ENCODE assay signal across 18 cellular contexts in genomic region chr10:10976652-10977051, GRCh38. TPM values are rescaled to one million over a fixed set of nuclear protein-coding genes. Genes with fewer than 3 reads are reported as not detected.
DNase-seq lines count a peak whose midpoint lies in the region; ATAC-seq and TF ChIP-seq lines count a peak whose summit lies in the region.
"Had no signal": no experiment of that assay in that cellular context is flagged by ENCODE, and none has a peak within 500 bp of the region (broad histone marks: within the 10 kb centered on the region; RNA-seq: fewer than 3 reads in every experiment).

No MANE protein-coding gene starts in this region.

- H3K4me3 ChIP-seq in adipocyte (ENCODE audit: low read length) (no peak overlapping the region), esophagus muscularis mucosa (no peak overlapping the region), Peyer's patch (no peak overlapping the region)
- H3K4me3 ChIP-seq: GM23248 had no signal

- peaks cover 31% of the 10 kb centered on the region for H3K27me3 Mint-ChIP-seq in activated T-helper 17 cell treated with anti-CD3 and anti-CD28 coated beads, Interleukin-2, amount 50 U/mL, for 72 hours

- TF ChIP-seq EP300 in esophagus muscularis mucosa (IDR thresholded peaks at IDR 0.05): no peak

- DNase-seq in adipocyte (ENCODE audit: low read depth) (no peak), esophagus muscularis mucosa (ENCODE audit: extremely low spot score) (no peak), NCI-H1417 treated with DMSO at 0.1 percent for 48 hours (lab: John Stamatoyannopoulos, UW) (no peak), D341Med (ENCODE audit: low spot score) (no peak), SIG-M5 treated with dmso at 0.1 percent for 504 hours (lab: John Stamatoyannopoulos, UW; ENCODE audit: unreplicated experiment) (no peak), Peyer's patch (no peak)
- DNase-seq in stimulated activated effector memory CD8-positive, alpha-beta T cell treated with anti-CD3 and anti-CD28 coated beads, Interleukin-12 subunit alpha, Interleukin-12 subunit beta, amount 100 ng/mL, for 72 hours (ENCODE audit: low spot score in 2 of 2): no peak
- DNase-seq: ACHN; BE2C; C1 segment of cervical spinal cord; CD4-positive, CD25-positive, alpha-beta regulatory T cell; CD8-positive, alpha-beta memory T cell; COR-L47; HCEC 1CT; IMR-90 had no signal

- H3K36me3 Mint-ChIP-seq in activated T-helper 17 cell treated with anti-CD3 and anti-CD28 coated beads, Interleukin-2, amount 50 U/mL, for 72 hours (ENCODE audit: low read depth): no peaks in the 10 kb centered on the region
- H3K36me3 Mint-ChIP-seq in stimulated activated effector memory CD8-positive, alpha-beta T cell treated with anti-CD3 and anti-CD28 coated beads, Interleukin-12 subunit alpha, Interleukin-12 subunit beta, amount 100 ng/mL, for 72 hours: no peaks in the 10 kb centered on the region
- H3K36me3 Mint-ChIP-seq: CD4-positive, CD25-positive, alpha-beta regulatory T cell; CD8-positive, alpha-beta memory T cell had no signal

- WGBS in esophagus muscularis mucosa: 79% methylated on average over 4 of the region's 4 CpGs

- no peaks in the 10 kb centered on the region for H3K9me3 ChIP-seq in adipocyte (ENCODE audit: control insufficient read depth, low read length)
- H3K9me3 ChIP-seq in esophagus muscularis mucosa: no peaks in the 10 kb centered on the region
- no peaks in the 10 kb centered on the region for H3K9me3 ChIP-seq in Peyer's patch
- H3K9me3 ChIP-seq: BE2C had no signal

- no peak overlapping the region for H3K27ac Mint-ChIP-seq in activated T-helper 17 cell treated with anti-CD3 and anti-CD28 coated beads, Interleukin-2, amount 50 U/mL, for 72 hours
- H3K27ac Mint-ChIP-seq in stimulated activated effector memory CD8-positive, alpha-beta T cell treated with anti-CD3 and anti-CD28 coated beads, Interleukin-12 subunit alpha, Interleukin-12 subunit beta, amount 100 ng/mL, for 72 hours: no peak overlapping the region
- H3K27ac Mint-ChIP-seq: CD4-positive, CD25-positive, alpha-beta regulatory T cell had no signal

- ATAC-seq in activated T-helper 17 cell treated with anti-CD3 and anti-CD28 coated beads, Interleukin-2, amount 50 U/mL, for 72 hours (replicated peaks): peak; percentile 36
- peak; percentile 39 for ATAC-seq in stimulated activated effector memory CD8-positive, alpha-beta T cell treated with anti-CD3 and anti-CD28 coated beads, Interleukin-12 subunit alpha, Interleukin-12 subunit beta, amount 100 ng/mL, for 72 hours

- H3K9ac ChIP-seq in adipocyte (ENCODE audit: low read length): peak overlapping the region; percentile 55

- H3K27ac ChIP-seq in esophagus muscularis mucosa (replicated peaks in 1 of 4) (peak overlapping the region; percentile 15 to 61 (median 38)), Peyer's patch (peak overlapping the region in 1 of 4 donors; percentile 40)
- H3K27ac ChIP-seq: HL-60 had no signal

- H3K4me1 ChIP-seq in adipocyte (ENCODE audit: control insufficient read depth, insufficient read depth, low read length) (peaks cover 46% of the 10 kb centered on the region), esophagus muscularis mucosa (peaks cover 6 to 36% (median 27%) of the 10 kb centered on the region in 4 donors), Peyer's patch (no peaks in the 10 kb centered on the region)
- H3K4me1 ChIP-seq: BE2C had no signal

- peaks cover 3% of the 10 kb centered on the region for H3K4me1 Mint-ChIP-seq in activated T-helper 17 cell treated with anti-CD3 and anti-CD28 coated beads, Interleukin-2, amount 50 U/mL, for 72 hours
- peaks cover 25% of the 10 kb centered on the region for H3K4me1 Mint-ChIP-seq in stimulated activated effector memory CD8-positive, alpha-beta T cell treated with anti-CD3 and anti-CD28 coated beads, Interleukin-12 subunit alpha, Interleukin-12 subunit beta, amount 100 ng/mL, for 72 hours
- H3K4me1 Mint-ChIP-seq: CD4-positive, CD25-positive, alpha-beta regulatory T cell; CD8-positive, alpha-beta memory T cell had no signal

- no peak overlapping the region for H3K4me3 Mint-ChIP-seq in activated T-helper 17 cell treated with anti-CD3 and anti-CD28 coated beads, Interleukin-2, amount 50 U/mL, for 72 hours
- H3K4me3 Mint-ChIP-seq in stimulated activated effector memory CD8-positive, alpha-beta T cell treated with anti-CD3 and anti-CD28 coated beads, Interleukin-12 subunit alpha, Interleukin-12 subunit beta, amount 100 ng/mL, for 72 hours: no peak overlapping the region
- H3K4me3 Mint-ChIP-seq: CD4-positive, CD25-positive, alpha-beta regulatory T cell; CD8-positive, alpha-beta memory T cell had no signal

- no peak for TF ChIP-seq CTCF in esophagus muscularis mucosa (IDR thresholded peaks at IDR 0.05)
- TF ChIP-seq CTCF in Peyer's patch (IDR thresholded peaks at IDR 0.05): no peak

- intact Hi-C loops in esophagus muscularis mucosa (cut with DNase I): no loop called here

- H3K36me3 ChIP-seq in adipocyte (ENCODE audit: control insufficient read depth, insufficient read depth, low read length, severe bottlenecking): no peaks in the 10 kb centered on the region
- H3K36me3 ChIP-seq in esophagus muscularis mucosa: no peaks in the 10 kb centered on the region
- no peaks in the 10 kb centered on the region for H3K36me3 ChIP-seq in Peyer's patch
- H3K36me3 ChIP-seq: BE2C had no signal

- no peaks in the 10 kb centered on the region for H3K27me3 ChIP-seq in adipocyte (replicated peaks; ENCODE audit: control insufficient read depth, insufficient read depth, low read length)
- H3K27me3 ChIP-seq in esophagus muscularis mucosa: no peaks in the 10 kb centered on the region
- H3K27me3 ChIP-seq in Peyer's patch: no peaks in the 10 kb centered on the region
- H3K27me3 ChIP-seq: BE2C had no signal

- H3K9me3 Mint-ChIP-seq in activated T-helper 17 cell treated with anti-CD3 and anti-CD28 coated beads, Interleukin-2, amount 50 U/mL, for 72 hours: no peaks in the 10 kb centered on the region
- H3K9me3 Mint-ChIP-seq in stimulated activated effector memory CD8-positive, alpha-beta T cell treated with anti-CD3 and anti-CD28 coated beads, Interleukin-12 subunit alpha, Interleukin-12 subunit beta, amount 100 ng/mL, for 72 hours: no peaks in the 10 kb centered on the region
- H3K9me3 Mint-ChIP-seq: CD4-positive, CD25-positive, alpha-beta regulatory T cell; CD8-positive, alpha-beta memory T cell had no signal

- TF ChIP-seq POLR2A in esophagus muscularis mucosa (IDR thresholded peaks at IDR 0.05; ENCODE audit: low read depth) (no peak), Peyer's patch (IDR thresholded peaks at IDR 0.05) (no peak)

RNA-seq across cellular contexts. Expression of gene CELF2, which starts 41.0 kb away (rescaled TPM):
- total RNA-seq in activated T-helper 17 cell treated with anti-CD3 and anti-CD28 coated beads, Interleukin-2, amount 50 U/mL, for 72 hours: 100 to 1,000 TPM; 139 to 146 TPM
- total RNA-seq in esophagus muscularis mucosa: 100 to 1,000 TPM in 3 of 4 donors, 10 to 100 TPM in 1; 81.8 to 128 (median 104) TPM
- 100 to 1,000 TPM in 1 of 4 donors, 10 to 100 TPM in 3; 20.5 to 110 (median 40.7) TPM for total RNA-seq in Peyer's patch
